Comparison of ENCODE assay signal across 8 cellular contexts in genomic region chr18:76351961-76352581, GRCh38.
DNase-seq lines count a peak whose midpoint lies in the region; ATAC-seq, FAIRE-seq and TF ChIP-seq lines count a peak whose summit lies in the region.

No MANE protein-coding gene starts in this region.

- peak; percentile 51 for FAIRE-seq in pancreas (lab: Jason Lieb, UNC)

- no peaks in the 10 kb centered on the region for H3K36me3 ChIP-seq in pancreas

- peaks cover 5 to 9% (median 7%) of the 10 kb centered on the region in 3 donors for H3K4me1 ChIP-seq in pancreas

- 48 to 61% methylated on average over 24 of the region's 24 CpGs for WGBS in pancreas, 2 donors

- TF ChIP-seq CTCF in pancreas (IDR thresholded peaks at IDR 0.05) (no peak), CD14-positive monocyte (IDR thresholded peaks at IDR 0.05) (no peak), GM13976 (IDR thresholded peaks at IDR 0.05; ENCODE audit: borderline replicate concordance, control extremely low read depth, extremely low read depth, insufficient read depth, missing control alignments) (no peak)

- H3K4me1 Mint-ChIP-seq in CD14-positive monocyte: peaks cover 6% of the 10 kb centered on the region

- in situ Hi-C loops in GM13976 (cut with MboI; ENCODE audit: low sequenced_read_pairs, unreplicated experiment): loop anchor here (25.0 kb wide), 1 partner anchor 1715 kb away; no protein-coding TSS in a partner anchor

- no peak overlapping the region for H3K4me3 ChIP-seq in pancreas

- no peaks in the 10 kb centered on the region for H3K9me3 ChIP-seq in pancreas

- DNase-seq in EL: peak; percentile 78
- peak; percentile 95 for DNase-seq in NCI-H510A (lab: John Stamatoyannopoulos, UW)
- DNase-seq in pancreas: peak in 2 of 6 donors; percentile 15 to 34
- no peak for DNase-seq in CD14-positive monocyte (ENCODE audit: low spot score)
- no peak for DNase-seq in superior temporal gyrus (ENCODE audit: extremely low spot score)
- no peak for DNase-seq in GM13976 (ENCODE audit: low spot score)

- peaks cover 17% of the 10 kb centered on the region in 2 donors for H3K36me3 Mint-ChIP-seq in CD14-positive monocyte

- ATAC-seq in esophagus mucosa: peak; percentile 52
- peak in 3 of 4 donors; percentile 28 to 52 (median 45) for ATAC-seq in pancreas
- no peak for ATAC-seq in GM21528 (IDR thresholded peaks at IDR 0.05; ENCODE audit: low FRiP score, unreplicated experiment)

- H3K9me3 Mint-ChIP-seq in CD14-positive monocyte: peaks cover 0 to 13% (median 6%) of the 10 kb centered on the region in 7 donors

- H3K27ac Mint-ChIP-seq in CD14-positive monocyte: no peak overlapping the region

- no peak overlapping the region for H3K27ac ChIP-seq in pancreas

- H3K27me3 Mint-ChIP-seq in CD14-positive monocyte (ENCODE audit: low read depth in 3 of 3): peaks cover 0 to 3% (median 2%) of the 10 kb centered on the region in 3 donors

- intact Hi-C loops in pancreas (cut with DNase I): no loop called here
- intact Hi-C loops in CD14-positive monocyte (cut with micrococcal nuclease): no loop called here

- H3K4me3 Mint-ChIP-seq in CD14-positive monocyte: no peak overlapping the region

- no peaks in the 10 kb centered on the region for H3K27me3 ChIP-seq in pancreas

Comparison
In these comparisons a context has a peak if more than half of its experiments do, and no peak if none do; other contexts are left out.
1. DNase-seq: peak in EL (single experiment) and NCI-H510A (single experiment); none in CD14-positive monocyte (single experiment), superior temporal gyrus (single experiment) and GM13976 (single experiment).